ENCODE assay signal across 26 cellular contexts in genomic region chr16:29714972-29715371, GRCh38. TPM values are rescaled to one million over a fixed set of nuclear protein-coding genes. Genes with fewer than 3 reads are reported as not detected.
DNase-seq lines count a peak whose midpoint lies in the region; ATAC-seq, FAIRE-seq and TF ChIP-seq lines count a peak whose summit lies in the region.
"Had no signal": no experiment of that assay in that cellular context is flagged by ENCODE, and none has a peak within 500 bp of the region (broad histone marks: within the 10 kb centered on the region; RNA-seq: fewer than 3 reads in every experiment).

No MANE protein-coding gene starts in this region.

- H4K20me1 ChIP-seq in GM23338 (replicated peaks; ENCODE audit: insufficient read depth), result peaks cover 32% of the 10 kb centered on the region
- no peaks in the 10 kb centered on the region for H4K20me1 ChIP-seq in K562 (replicated peaks; ENCODE audit: control insufficient read depth, insufficient read depth, low read length)

- intact Hi-C loops in K562 (cut with micrococcal nuclease), result loop anchor here (5.0 kb wide), 1 partner anchor 73 kb away; no protein-coding TSS in a partner anchor

- peak overlapping the region; percentile 29; the same call in 1 of the 2 replicates for H3K27ac Mint-ChIP-seq in GM23338
- H3K27ac Mint-ChIP-seq: B cell; CD8-positive, alpha-beta T cell had no signal

- no peaks in the 10 kb centered on the region for H3K9me3 ChIP-seq in K562 (replicated peaks; ENCODE audit: control insufficient read depth, insufficient read depth, low read depth, low read length)
- H3K9me3 ChIP-seq: Caco-2, HAP-1, Peyer's patch had no signal

- no peak for TF ChIP-seq CTCF in GM23338 (conservative IDR thresholded peaks at IDR 0.05; ENCODE audit: low read depth in 2 of 2)
- no peak for TF ChIP-seq CTCF in K562 (IDR thresholded peaks at IDR 0.05 in 2 of 3, conservative IDR thresholded peaks at IDR 0.05 in 1 of 3; ENCODE audit: insufficient read depth in 2 of 3, low read depth in 1 of 3, low read length in 3 of 3)

- FAIRE-seq in K562 (lab: Jason Lieb, UNC), result no peak

- peaks cover 35% of the 10 kb centered on the region for H3K36me3 ChIP-seq in GM23338 (ENCODE audit: insufficient read depth)
- H3K36me3 ChIP-seq in K562 (ENCODE audit: control insufficient read depth, insufficient read depth, low read length), result no peaks in the 10 kb centered on the region
- H3K36me3 ChIP-seq: HAP-1, Peyer's patch had no signal

- H2AFZ ChIP-seq in GM23338 (no peak overlapping the region), K562 (ENCODE audit: low read depth, low read length) (peak overlapping the region; percentile 47; the same call in 1 of the 2 replicates)

- no peak overlapping the region for H3K9ac ChIP-seq in K562 (ENCODE audit: insufficient read depth in 1 of 2, low read depth in 2 of 2, low read length in 2 of 2)

- DNase-seq in NCI-H1105 treated with DMSO at 0.1 percent for 48 hours (lab: John Stamatoyannopoulos, UW), result peak; percentile 14
- no peak for DNase-seq in NCI-H1105 (lab: John Stamatoyannopoulos, UW)
- DNase-seq in GM23338 (ENCODE audit: low spot score), result no peak
- peak; percentile 69 for DNase-seq in NCI-H2227 (lab: John Stamatoyannopoulos, UW; ENCODE audit: unreplicated experiment)
- no peak for DNase-seq in K562 (ENCODE audit: extremely low read depth in 1 of 4, low spot score in 3 of 4)
- no peak for DNase-seq in T-helper 9 cell
- DNase-seq in NCI-H2196 treated with DMSO at 0.1 percent for 48 hours (lab: John Stamatoyannopoulos, UW; ENCODE audit: unreplicated experiment), result no peak
- DNase-seq in activated effector memory CD4-positive, alpha-beta T cell treated with Interleukin-2 at 50 U/mL for 16 hours, result no peak
- DNase-seq: Caco-2; CD8-positive, alpha-beta T cell; GOT3; KG1; MM.1S; NCI-H1048; NCI-H1436; NCI-H1930; NCI-H526 treated with DMSO at 0.1 percent for 48 hours; OCI-M1; Peyer's patch; SHP77 treated with DMSO at 0.1 percent for 48 hours; T-helper 1 cell had no signal

- no peaks in the 10 kb centered on the region for H3K27me3 ChIP-seq in GM23338 (ENCODE audit: insufficient read depth)
- H3K27me3 ChIP-seq in K562 (ENCODE audit: control insufficient read depth in 2 of 2, insufficient read depth in 2 of 2, low read length in 2 of 2), result no peaks in the 10 kb centered on the region
- H3K27me3 ChIP-seq: Peyer's patch had no signal

- peaks cover 88% of the 10 kb centered on the region for H3K36me3 Mint-ChIP-seq in GM23338 (ENCODE audit: low read depth)
- H3K36me3 Mint-ChIP-seq: CD8-positive, alpha-beta T cell had no signal

- H3K27ac ChIP-seq in GM23338 (ENCODE audit: low read depth), result peak overlapping the region; percentile 51
- no peak overlapping the region for H3K27ac ChIP-seq in K562 (ENCODE audit: extremely low read depth, low read depth, low read length)
- H3K27ac ChIP-seq: 22Rv1, C4-2B, Peyer's patch had no signal

- peaks cover 49% of the 10 kb centered on the region for H3K4me1 Mint-ChIP-seq in GM23338

- TF ChIP-seq RAD21 in K562 (CRISPR knock-in tag; conservative IDR thresholded peaks at IDR 0.05 in 1 of 2, IDR thresholded peaks at IDR 0.05 in 1 of 2), result no peak

- H3K9me2 ChIP-seq in GM23338 (ENCODE audit: insufficient read depth), result no peaks in the 10 kb centered on the region

- no peak overlapping the region for H3K4me2 ChIP-seq in GM23338
- H3K4me2 ChIP-seq in K562 (ENCODE audit: insufficient read depth, low read length), result no peak overlapping the region

- no peak for ATAC-seq in GM23338
- no peak for ATAC-seq in K562
- ATAC-seq: CD8-positive, alpha-beta T cell had no signal

- peaks cover 93% of the 10 kb centered on the region for H3K79me2 ChIP-seq in GM23338 (replicated peaks; ENCODE audit: insufficient read depth)
- no peaks in the 10 kb centered on the region for H3K79me2 ChIP-seq in K562 (ENCODE audit: control insufficient read depth, insufficient read depth, low read length)

- CTCF ChIA-PET in K562 (lab: Yijun Ruan, JAX; ENCODE audit: low intra/inter-chr PET ratio), result no interaction called here

- in situ Hi-C loops in K562 (cut with MboI), result no loop called here

- WGBS in K562 (ENCODE audit: insufficient coverage, low coverage, missing lambda C conversion rate), result 22% methylated on average over 1 of the region's 1 CpG

- peaks cover 29% of the 10 kb centered on the region; the same call in 1 of the 2 replicates for H3F3A ChIP-seq in GM23338 (replicated peaks; ENCODE audit: low read depth)

- TF ChIP-seq POLR2A in K562 (conservative IDR thresholded peaks at IDR 0.05), result no peak

- TF ChIP-seq EP300 in K562 (IDR thresholded peaks at IDR 0.05; ENCODE audit: low read length), result no peak

- H3K4me3 Mint-ChIP-seq in GM23338, result no peak overlapping the region; the same call in 2 of the 3 replicates
- H3K4me3 Mint-ChIP-seq: B cell; CD8-positive, alpha-beta T cell had no signal

- POLR2A ChIA-PET in K562 (lab: Yijun Ruan, JAX), result interaction anchor here (0.7 kb wide), 2 partner anchors 15 to 25 kb away, joined by 3 to 4 read pairs; no protein-coding TSS in a partner anchor

- H3K27me3 Mint-ChIP-seq in GM23338 (ENCODE audit: insufficient read depth, low read depth, poor library complexity), result peaks cover 23% of the 10 kb centered on the region

- H3K9me1 ChIP-seq in K562 (ENCODE audit: control insufficient read depth, insufficient read depth, low read length), result no peaks in the 10 kb centered on the region

- H3K4me3 ChIP-seq in GM23338 (0 out of 2 replicates have a peak overlapping the region, but pooled peaks have one; percentile 3), K562 (no peak overlapping the region)
- H3K4me3 ChIP-seq: HAP-1, Peyer's patch had no signal

- BruUV-seq in K562 (replicated peaks; lab: Mats Ljungman, UMichigan), result no TSS peak

- H3K4me1 ChIP-seq in GM23338 (ENCODE audit: insufficient read depth), result peaks cover 59% of the 10 kb centered on the region
- peaks cover 8 to 17% of the 10 kb centered on the region in 2 experiments for H3K4me1 ChIP-seq in K562 (replicated peaks in 1 of 2; ENCODE audit: control insufficient read depth in 2 of 2, insufficient read depth in 2 of 2, low read length in 2 of 2)
- H3K4me1 ChIP-seq: Caco-2 had no signal

- H3K9me3 Mint-ChIP-seq in GM23338, result peaks cover 3% of the 10 kb centered on the region; the same call in 1 of the 3 replicates
- H3K9me3 Mint-ChIP-seq: CD8-positive, alpha-beta T cell had no signal

RNA-seq across cellular contexts. Expression of gene C16orf54, which starts 30.8 kb away (rescaled TPM):
- total RNA-seq in GM23338 (2014; rRNA removed; shearing (Covaris generic)), result not detected in 2 replicates
- polyA plus RNA-seq in GM23338 (2016; fragmentation: Nextera tagmentation; extraction: Ambion mirVana) (2.0 and 3.2 TPM in 2 replicates), K562 (2011; rRNA removed) (not detected in 2 replicates), K562 (2014; fragmentation: Illumina TruSeq; extraction: Trizol) (not detected in 2 replicates), K562 (2014; fragmentation: Nextera tagmentation; extraction: Ambion mirVana) (not detected), K562 (2014; rRNA removed) (not detected in 2 replicates)
- total RNA-seq in K562 (2011; cell fraction: chromatin; rRNA removed; ENCODE audit: low replicate concordance), result not detected in 2 replicates
- total RNA-seq in K562 (2011; cell fraction: nucleolus; rRNA removed), result not detected in 2 replicates
- not detected in 2 replicates for total RNA-seq in K562 (2011; cell fraction: nucleoplasm; rRNA removed)
- total RNA-seq in K562 (2014; rRNA removed) (not detected in 2 replicates), K562 (2014; rRNA removed; fragmentation: Illumina TruSeq; extraction: Trizol) (not detected in 2 replicates), K562 (2015; rRNA removed; fragmentation: Illumina TruSeq; extraction: Trizol) (not detected in 2 replicates), K562 (2021) (0.09 TPM in 1 of 2 replicates, not detected in the other)
- not detected in 2 replicates for polyA plus RNA-seq in K562 (2011; cell fraction: cytosol; rRNA removed)
- polyA plus RNA-seq in K562 (2011; cell fraction: nucleus; rRNA removed), result not detected in 2 replicates
- polyA plus RNA-seq in K562 (2012), result not detected in 2 replicates
- polyA minus RNA-seq in K562 (2011; rRNA and poly(A)+ RNA removed), result not detected in 2 replicates
- polyA minus RNA-seq in K562 (2011; cell fraction: cytosol; rRNA and poly(A)+ RNA removed), result not detected in 2 replicates
- not detected in 2 replicates for polyA minus RNA-seq in K562 (2011; cell fraction: nucleus; rRNA and poly(A)+ RNA removed)
- total RNA-seq: Caco-2, NCI-H460 had no signal

RNA-seq across cellular contexts. Expression of gene QPRT, which starts 36.0 kb away (rescaled TPM):
- total RNA-seq in GM23338 (2014; rRNA removed; shearing (Covaris generic)), result 102 and 128 TPM in 2 replicates
- 65.4 and 79.1 TPM in 2 replicates for polyA plus RNA-seq in GM23338 (2016; fragmentation: Nextera tagmentation; extraction: Ambion mirVana)
- 45.6 and 86.1 TPM in 2 replicates for total RNA-seq in K562 (2011; cell fraction: chromatin; rRNA removed; ENCODE audit: low replicate concordance)
- 57.9 and 68.0 TPM in 2 replicates for total RNA-seq in K562 (2011; cell fraction: nucleolus; rRNA removed)
- total RNA-seq in K562 (2011; cell fraction: nucleoplasm; rRNA removed), result 66.3 and 114 TPM in 2 replicates
- total RNA-seq in K562 (2014; rRNA removed), result 112 and 115 TPM in 2 replicates
- 37.3 and 39.2 TPM in 2 replicates for total RNA-seq in K562 (2014; rRNA removed; fragmentation: Illumina TruSeq; extraction: Trizol)
- 72.8 and 76.7 TPM in 2 replicates for total RNA-seq in K562 (2015; rRNA removed; fragmentation: Illumina TruSeq; extraction: Trizol)
- 80.7 and 86.5 TPM in 2 replicates for total RNA-seq in K562 (2021)
- polyA plus RNA-seq in K562 (2011; rRNA removed), result 38.9 and 73.1 TPM in 2 replicates
- polyA plus RNA-seq in K562 (2011; cell fraction: cytosol; rRNA removed), result 79.6 and 90.5 TPM in 2 replicates
- polyA plus RNA-seq in K562 (2011; cell fraction: nucleus; rRNA removed), result 56.0 and 57.6 TPM in 2 replicates
- polyA plus RNA-seq in K562 (2012), result 120 and 164 TPM in 2 replicates
- polyA plus RNA-seq in K562 (2014; fragmentation: Illumina TruSeq; extraction: Trizol), result 64.1 and 72.4 TPM in 2 replicates
- 10 to 100 TPM in 1 of 2 experiments, 1 to 10 TPM in 1; 7.7 to 10.8 TPM for polyA plus RNA-seq in K562 (2014; fragmentation: Nextera tagmentation; extraction: Ambion mirVana)
- polyA plus RNA-seq in K562 (2014; rRNA removed), result 64.3 and 68.8 TPM in 2 replicates
- polyA minus RNA-seq in K562 (2011; rRNA and poly(A)+ RNA removed), result 37.4 and 44.7 TPM in 2 replicates
- polyA minus RNA-seq in K562 (2011; cell fraction: cytosol; rRNA and poly(A)+ RNA removed), result 56.5 and 107 TPM in 2 replicates
- 12.7 and 19.0 TPM in 2 replicates for polyA minus RNA-seq in K562 (2011; cell fraction: nucleus; rRNA and poly(A)+ RNA removed)

RNA-seq across cellular contexts. Expression of gene SPN, which starts 51.9 kb away (rescaled TPM):
- 2.1 and 2.3 TPM in 2 replicates for total RNA-seq in GM23338 (2014; rRNA removed; shearing (Covaris generic))
- polyA plus RNA-seq in GM23338 (2016; fragmentation: Nextera tagmentation; extraction: Ambion mirVana), result 0.52 and 0.82 TPM in 2 replicates
- total RNA-seq in K562 (2011; cell fraction: chromatin; rRNA removed; ENCODE audit: low replicate concordance), result 97.4 and 224 TPM in 2 replicates
- total RNA-seq in K562 (2011; cell fraction: nucleolus; rRNA removed), result 129 and 166 TPM in 2 replicates
- 142 and 171 TPM in 2 replicates for total RNA-seq in K562 (2011; cell fraction: nucleoplasm; rRNA removed)
- 75.4 and 91.8 TPM in 2 replicates for total RNA-seq in K562 (2014; rRNA removed)
- total RNA-seq in K562 (2014; rRNA removed; fragmentation: Illumina TruSeq; extraction: Trizol), result 80.6 and 85.0 TPM in 2 replicates
- 110 and 114 TPM in 2 replicates for total RNA-seq in K562 (2015; rRNA removed; fragmentation: Illumina TruSeq; extraction: Trizol)
- total RNA-seq in K562 (2021), result 202 and 225 TPM in 2 replicates
- polyA plus RNA-seq in K562 (2011; rRNA removed), result 56.7 and 114 TPM in 2 replicates
- 56.3 and 107 TPM in 2 replicates for polyA plus RNA-seq in K562 (2011; cell fraction: cytosol; rRNA removed)
- polyA plus RNA-seq in K562 (2011; cell fraction: nucleus; rRNA removed), result 80.5 and 114 TPM in 2 replicates
- polyA plus RNA-seq in K562 (2012), result 152 and 220 TPM in 2 replicates
- polyA plus RNA-seq in K562 (2014; fragmentation: Illumina TruSeq; extraction: Trizol), result 174 and 221 TPM in 2 replicates
- polyA plus RNA-seq in K562 (2014; fragmentation: Nextera tagmentation; extraction: Ambion mirVana), result 10 to 100 TPM; 24.3 to 34.3 TPM
- 74.2 and 79.4 TPM in 2 replicates for polyA plus RNA-seq in K562 (2014; rRNA removed)
- polyA minus RNA-seq in K562 (2011; rRNA and poly(A)+ RNA removed), result 64.6 and 73.0 TPM in 2 replicates
- polyA minus RNA-seq in K562 (2011; cell fraction: cytosol; rRNA and poly(A)+ RNA removed), result 66.4 and 80.3 TPM in 2 replicates
- 15.9 and 30.7 TPM in 2 replicates for polyA minus RNA-seq in K562 (2011; cell fraction: nucleus; rRNA and poly(A)+ RNA removed)
- total RNA-seq: Caco-2, NCI-H460 had no signal

Comparison
In these comparisons a context has a peak if more than half of its experiments do, and no peak if none do; other contexts are left out.
1. DNase-seq: peak in NCI-H1105 treated with DMSO at 0.1 percent for 48 hours (single experiment) and NCI-H2227 (single experiment); none in NCI-H1105 (single experiment), GM23338 (single experiment), K562 (0 of 4), T-helper 9 cell (single experiment), NCI-H2196 treated with DMSO at 0.1 percent for 48 hours (single experiment) and activated effector memory CD4-positive, alpha-beta T cell treated with Interleukin-2 at 50 U/mL for 16 hours (single experiment).
2. RNA of gene SPN, which starts 51.9 kb away (total RNA-seq): 75.4 to 225 TPM in K562; 2.1 to 2.3 TPM in GM23338; every median in the first group is over 10 times any median in the second.